ENCODE assay signal across 17 cellular contexts in the genomic region with DNA sequence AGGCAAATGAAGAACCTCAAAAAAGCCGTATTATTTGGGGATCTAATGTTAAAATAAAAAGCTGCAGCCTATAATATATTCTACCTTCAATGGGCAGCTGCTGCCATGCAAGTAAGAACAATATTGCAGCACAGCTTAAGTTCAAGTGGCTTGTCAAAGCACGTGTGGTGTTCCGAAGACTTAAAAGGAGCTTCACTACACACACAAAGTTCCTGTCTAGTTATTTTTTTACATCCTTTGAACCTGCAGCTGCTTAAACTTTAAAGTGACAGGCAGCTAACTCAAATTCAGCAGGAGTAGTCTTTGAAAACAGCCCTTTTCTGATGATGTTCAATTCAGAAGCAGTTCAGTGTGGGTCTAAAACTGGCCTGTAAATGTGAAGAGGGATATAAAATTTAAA.
"Had no signal": no experiment of that assay in that cellular context is flagged by ENCODE, and none has a peak within 500 bp of the region (broad histone marks: within the 10 kb centered on the region; RNA-seq: fewer than 3 reads in every experiment).

No MANE protein-coding gene starts in this region.

- H3K9me3 ChIP-seq: lower lobe of right lung, prostate gland, right lobe of liver, SK-N-SH, transverse colon had no signal

- H3K4me3 Mint-ChIP-seq: brain; mesothelial cell of epicardium; stimulated activated memory B cell treated with anti-CD40 and anti-IgM and Interleukin-4, amounts not matched to agents 10 μg/mL and 1 μg/mL and 100 μg/mL, for 72 hours; T-helper 1 cell treated with Interleukin-12 subunit alpha and Interleukin-12 subunit beta and Interleukin-4 antibody, amounts not matched to agents 30 μg/mL and 1 μg/mL, for 36 hours; WTC11 had no signal

- DNase-seq: activated T-cell treated with anti-CD3 and anti-CD28 coated beads, Interleukin-2, amount 50 U/mL, for 72 hours; amygdala; dermis blood vessel endothelial cell; erythroblast; glutamatergic neuron; lower lobe of right lung; occipital lobe; right lobe of liver; SK-N-SH; stimulated activated CD4-positive, alpha-beta T cell treated with anti-CD3 and anti-CD28 coated beads, Interleukin-1b, Interleukin-23, amount 100 ng/mL, for 48 hours; transverse colon had no signal

- H3K36me3 Mint-ChIP-seq: brain; mesothelial cell of epicardium; stimulated activated memory B cell treated with anti-CD40 and anti-IgM and Interleukin-4, amounts not matched to agents 10 μg/mL and 1 μg/mL and 100 μg/mL, for 72 hours had no signal

- H3K36me3 ChIP-seq: lower lobe of right lung, prostate gland, right lobe of liver, transverse colon had no signal

- H3K4me1 ChIP-seq: prostate gland, right lobe of liver had no signal

- H3K9me3 Mint-ChIP-seq: activated T-cell treated with anti-CD3 and anti-CD28 coated beads, Interleukin-2, amount 50 U/mL, for 72 hours; mesothelial cell of epicardium; T-helper 1 cell treated with Interleukin-12 subunit alpha and Interleukin-12 subunit beta and Interleukin-4 antibody, amounts not matched to agents 30 μg/mL and 1 μg/mL, for 36 hours had no signal

- H3K27ac ChIP-seq: lower lobe of right lung, prostate gland, right lobe of liver, transverse colon had no signal

- H3K4me3 ChIP-seq: lower lobe of right lung, prostate gland, right lobe of liver, transverse colon had no signal

- H3K4me1 Mint-ChIP-seq: stimulated activated memory B cell treated with anti-CD40 and anti-IgM and Interleukin-4, amounts not matched to agents 10 μg/mL and 1 μg/mL and 100 μg/mL, for 72 hours; WTC11 had no signal

- H3K27me3 ChIP-seq: right lobe of liver, transverse colon had no signal

- ATAC-seq: activated T-cell treated with anti-CD3 and anti-CD28 coated beads, Interleukin-2, amount 50 U/mL, for 72 hours; lower lobe of right lung; right lobe of liver; stimulated activated memory B cell treated with anti-CD40 and anti-IgM and Interleukin-4, amounts not matched to agents 10 μg/mL and 1 μg/mL and 100 μg/mL, for 72 hours; WTC11 had no signal

- H3K27ac Mint-ChIP-seq: activated T-cell treated with anti-CD3 and anti-CD28 coated beads, Interleukin-2, amount 50 U/mL, for 72 hours; mesothelial cell of epicardium; stimulated activated memory B cell treated with anti-CD40 and anti-IgM and Interleukin-4, amounts not matched to agents 10 μg/mL and 1 μg/mL and 100 μg/mL, for 72 hours; T-helper 1 cell treated with Interleukin-12 subunit alpha and Interleukin-12 subunit beta and Interleukin-4 antibody, amounts not matched to agents 30 μg/mL and 1 μg/mL, for 36 hours; WTC11 had no signal

- H3K27me3 Mint-ChIP-seq: brain; stimulated activated memory B cell treated with anti-CD40 and anti-IgM and Interleukin-4, amounts not matched to agents 10 μg/mL and 1 μg/mL and 100 μg/mL, for 72 hours had no signal
